ENCODE assay signal across 22 cellular contexts in genomic region chr14:102057480-102058114, GRCh38. TPM values are rescaled to one million over a fixed set of nuclear protein-coding genes. Genes with fewer than 3 reads are reported as not detected.
A peak's percentile ranks its signal among the peaks of the same experiment; 100 is the strongest.
DNase-seq lines count a peak whose midpoint lies in the region; ATAC-seq and TF ChIP-seq lines count a peak whose summit lies in the region.
"Had no signal": no experiment of that assay in that cellular context is flagged by ENCODE, and none has a peak within 500 bp of the region (broad histone marks: within the 10 kb centered on the region; RNA-seq: fewer than 3 reads in every experiment).

No MANE protein-coding gene starts in this region.

- H3K4me3 Mint-ChIP-seq in CD8-positive, alpha-beta T cell: peak overlapping the region; percentile 72
- H3K4me3 Mint-ChIP-seq in central memory CD8-positive, alpha-beta T cell: peak overlapping the region; percentile 71
- peak overlapping the region in 4 of 10 donors; percentile 28 to 87 (median 54) for H3K4me3 Mint-ChIP-seq in naive thymus-derived CD8-positive, alpha-beta T cell
- H3K4me3 Mint-ChIP-seq: HFFc6, mesothelial cell of epicardium had no signal

- 59 to 62% methylated on average over 10 of the region's 10 CpGs for WGBS in lower leg skin, 2 donors

- H3K27me3 Mint-ChIP-seq in CD8-positive, alpha-beta T cell (ENCODE audit: low read depth): no peaks in the 10 kb centered on the region
- no peaks in the 10 kb centered on the region for H3K27me3 Mint-ChIP-seq in central memory CD8-positive, alpha-beta T cell
- no peaks in the 10 kb centered on the region for H3K27me3 Mint-ChIP-seq in naive thymus-derived CD8-positive, alpha-beta T cell

- intact Hi-C loops in CD8-positive, alpha-beta T cell (cut with DNase I, micrococcal nuclease): no loop called here
- intact Hi-C loops in lower leg skin (cut with DNase I; ENCODE audit: low total_unique reads): no loop called here

- POLR2A ChIA-PET in CD8-positive, alpha-beta T cell (lab: Charles Lee): no interaction called here
- POLR2A ChIA-PET in naive thymus-derived CD8-positive, alpha-beta T cell (lab: Charles Lee): no interaction called here

- no peaks in the 10 kb centered on the region for H3K27me3 ChIP-seq in CD8-positive, alpha-beta T cell (ENCODE audit: insufficient read depth, low read length)
- no peaks in the 10 kb centered on the region for H3K27me3 ChIP-seq in H7 (ENCODE audit: control insufficient read depth, insufficient read depth, low read length)
- H3K27me3 ChIP-seq: colonic mucosa, testis had no signal

- H3K4me1 Mint-ChIP-seq in CD8-positive, alpha-beta T cell (ENCODE audit: low read depth): peaks cover 29% of the 10 kb centered on the region
- peaks cover 31% of the 10 kb centered on the region for H3K4me1 Mint-ChIP-seq in central memory CD8-positive, alpha-beta T cell
- peaks cover 8 to 24% (median 18%) of the 10 kb centered on the region in 4 donors for H3K4me1 Mint-ChIP-seq in naive thymus-derived CD8-positive, alpha-beta T cell

- H3K9me3 Mint-ChIP-seq in CD8-positive, alpha-beta T cell: no peaks in the 10 kb centered on the region
- no peaks in the 10 kb centered on the region for H3K9me3 Mint-ChIP-seq in central memory CD8-positive, alpha-beta T cell
- peaks cover 0 to 2% (median 0%) of the 10 kb centered on the region in 9 donors for H3K9me3 Mint-ChIP-seq in naive thymus-derived CD8-positive, alpha-beta T cell
- H3K9me3 Mint-ChIP-seq: mesothelial cell of epicardium had no signal

- CTCF ChIA-PET in CD8-positive, alpha-beta T cell (lab: Charles Lee): interaction anchor here (1.1 to 1.3 kb wide), 3 partner anchors 9 to 256 kb away, joined by 3 to 5 read pairs (median 3); no protein-coding TSS in a partner anchor

- H3K36me3 ChIP-seq in CD8-positive, alpha-beta T cell (ENCODE audit: insufficient read depth, low read length): no peaks in the 10 kb centered on the region
- peaks cover 2% of the 10 kb centered on the region; the same call in 1 of the 2 replicates for H3K36me3 ChIP-seq in H7 (replicated peaks; ENCODE audit: control insufficient read depth, insufficient read depth, low read length)

- H3K27ac Mint-ChIP-seq in CD8-positive, alpha-beta T cell: peak overlapping the region; percentile 46
- H3K27ac Mint-ChIP-seq in central memory CD8-positive, alpha-beta T cell (ENCODE audit: low read depth): peak overlapping the region; percentile 22
- H3K27ac Mint-ChIP-seq in naive thymus-derived CD8-positive, alpha-beta T cell: peak overlapping the region in 8 of 10 donors; percentile 27 to 85 (median 69)
- H3K27ac Mint-ChIP-seq: HFFc6, mesothelial cell of epicardium had no signal

- no peaks in the 10 kb centered on the region for H3K9me3 ChIP-seq in CD8-positive, alpha-beta T cell (ENCODE audit: low read length)
- H3K9me3 ChIP-seq: colonic mucosa, testis had no signal

- TF ChIP-seq POLR2A in lower leg skin (IDR thresholded peaks at IDR 0.05): no peak

- H3K4me3 ChIP-seq in CD8-positive, alpha-beta T cell (ENCODE audit: low read depth, low read length): no peak overlapping the region
- H3K4me3 ChIP-seq in H7 (ENCODE audit: insufficient read depth, low read depth, low read length) (no peak overlapping the region), lower leg skin (ENCODE audit: low read depth, poor library complexity, severe bottlenecking) (no peak overlapping the region)
- H3K4me3 ChIP-seq: colonic mucosa, testis had no signal

- peak in 1 of 7 experiments; percentile 28 for DNase-seq in CD8-positive, alpha-beta T cell
- DNase-seq in H7: peak; percentile 50
- peak in 1 of 2 donors; percentile 20 for DNase-seq in central memory CD8-positive, alpha-beta T cell (ENCODE audit: low spot score in 2 of 2)
- DNase-seq in naive thymus-derived CD8-positive, alpha-beta T cell: peak in 1 of 10 donors; percentile 47
- no peak for DNase-seq in lower leg skin (ENCODE audit: low spot score in 2 of 2)
- DNase-seq in pons (ENCODE audit: low spot score): no peak
- no peak for DNase-seq in stimulated activated naive CD4-positive, alpha-beta T cell (lab: John Stamatoyannopoulos, UW)
- DNase-seq: activated CD4-positive, alpha-beta T cell treated with anti-CD3 and anti-CD28 coated beads, Interleukin-2, amount 50 U/mL, for 4 hours; activated naive CD4-positive, alpha-beta T cell treated with anti-CD3 and anti-CD28 coated beads, Interleukin-2, amount 50 U/mL, for 16 hours; activated T-cell treated with anti-CD3 and anti-CD28 coated beads, Interleukin-2, amount 50 U/mL, for 1 hour; colonic mucosa; DND-41; foreskin fibroblast; HFFc6; MM.1S; NCI-H1694; NCI-H2227 treated with DMSO at 0.1 percent for 48 hours; nucleus accumbens; retina; stimulated activated CD4-positive, alpha-beta T cell treated with anti-CD3 and anti-CD28 coated beads, Interleukin-12 subunit alpha, Interleukin-12 subunit beta, amount 100 ng/mL, for 4 hours; testis had no signal

- H3K36me3 Mint-ChIP-seq in CD8-positive, alpha-beta T cell: peaks cover 5% of the 10 kb centered on the region
- H3K36me3 Mint-ChIP-seq in central memory CD8-positive, alpha-beta T cell (ENCODE audit: insufficient read depth): peaks cover 14% of the 10 kb centered on the region
- H3K36me3 Mint-ChIP-seq in naive thymus-derived CD8-positive, alpha-beta T cell: peaks cover 0 to 15% (median 4%) of the 10 kb centered on the region in 3 donors

- no peak for TF ChIP-seq CTCF in CD8-positive, alpha-beta T cell (IDR thresholded peaks at IDR 0.05)
- TF ChIP-seq CTCF in lower leg skin (IDR thresholded peaks at IDR 0.05): no peak

- no peak overlapping the region for H3K27ac ChIP-seq in CD8-positive, alpha-beta T cell (ENCODE audit: low read depth, low read length)
- H3K27ac ChIP-seq: colonic mucosa, testis had no signal

- no peaks in the 10 kb centered on the region for H3K4me1 ChIP-seq in CD8-positive, alpha-beta T cell (ENCODE audit: insufficient read depth, low read length)
- H3K4me1 ChIP-seq: colonic mucosa, testis had no signal

- peak; percentile 72 for ATAC-seq in CD8-positive, alpha-beta T cell
- peak; percentile 90 for ATAC-seq in central memory CD8-positive, alpha-beta T cell (replicated peaks; ENCODE audit: extremely low read depth, poor library complexity, severe bottlenecking)
- no peak for ATAC-seq in naive thymus-derived CD8-positive, alpha-beta T cell

RNA-seq across cellular contexts. Expression of gene HSP90AA1, which starts 29.2 kb away (rescaled TPM):
- total RNA-seq in CD8-positive, alpha-beta T cell: 100 to 1,000 TPM; 532 to 539 TPM
- 183 and 254 TPM in 2 replicates for total RNA-seq in H7 (2014; rRNA removed; shearing (Covaris generic))
- total RNA-seq in naive thymus-derived CD8-positive, alpha-beta T cell: 100 to 1,000 TPM; 356 to 373 TPM
- 100 to 1,000 TPM; 401 to 445 (median 427) TPM for polyA plus RNA-seq in naive thymus-derived CD8-positive, alpha-beta T cell
- total RNA-seq in lower leg skin: 100 to 1,000 TPM; 196 to 301 (median 255) TPM

Comparison
In these comparisons a context has a peak if more than half of its experiments do, and no peak if none do; other contexts are left out.
1. ATAC-seq: peak in CD8-positive, alpha-beta T cell (single experiment) and central memory CD8-positive, alpha-beta T cell (single experiment); none in naive thymus-derived CD8-positive, alpha-beta T cell (0 of 2).
2. Peak in every context shown above with its lines, with median percentiles within 50 percentile points of each other: H3K27ac Mint-ChIP-seq.